In the genomic region with DNA sequence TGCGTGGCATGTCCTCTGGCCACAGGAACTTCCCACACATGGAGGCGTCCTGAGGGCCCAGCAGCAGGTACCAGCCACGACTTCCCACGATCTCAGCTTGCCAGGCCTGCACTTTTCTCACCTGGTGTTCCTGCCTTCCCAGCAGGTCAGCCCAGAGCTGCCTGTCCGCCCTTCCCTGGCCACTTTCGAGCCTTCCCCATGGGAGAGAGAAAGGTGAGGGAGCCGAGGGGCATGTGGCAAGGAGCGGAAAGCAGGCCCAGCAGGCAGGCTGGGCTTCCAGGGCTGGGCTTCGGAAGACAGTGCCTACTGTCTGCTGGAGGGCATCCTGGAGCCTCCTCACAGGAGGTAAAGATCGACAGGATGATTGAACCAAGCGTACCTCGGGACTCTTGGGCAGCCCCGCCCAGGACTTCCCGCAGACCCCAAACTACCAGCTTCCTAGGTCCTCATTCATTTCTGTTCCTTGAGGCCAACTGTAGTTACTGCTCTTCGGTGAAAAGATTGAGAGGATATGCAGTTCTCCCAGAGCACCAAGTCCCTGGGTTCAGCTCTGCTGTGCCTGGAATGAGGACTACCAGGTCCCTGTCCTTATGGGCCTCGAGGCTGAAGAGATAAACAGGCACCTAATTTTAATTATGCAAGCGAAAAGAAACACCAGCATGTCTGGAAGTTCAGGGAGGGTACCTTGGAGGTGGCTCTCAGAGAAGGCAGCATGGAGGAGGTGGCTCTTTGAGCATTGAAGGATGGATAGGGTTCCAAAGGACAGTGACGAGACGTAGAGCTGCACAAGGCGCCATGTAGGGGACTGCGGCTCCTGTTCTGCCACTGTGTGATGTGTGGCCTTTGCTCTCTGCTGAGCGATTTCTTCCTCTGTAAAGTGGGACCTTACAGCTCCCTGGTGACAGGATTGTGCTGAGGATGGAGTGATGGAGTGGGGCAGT, we compare ENCODE assay signal across 12 cellular contexts.
DNase-seq lines count a peak whose midpoint lies in the region; ATAC-seq, FAIRE-seq and TF ChIP-seq lines count a peak whose summit lies in the region.
"Had no signal": no experiment of that assay in that cellular context is flagged by ENCODE, and none has a peak within 500 bp of the region (broad histone marks: within the 10 kb centered on the region; RNA-seq: fewer than 3 reads in every experiment).

No MANE protein-coding gene starts in this region.

- no peak for ATAC-seq in pancreas
- ATAC-seq in HG03039 (IDR thresholded peaks at IDR 0.05; ENCODE audit: unreplicated experiment) = no peak
- no peak for ATAC-seq in GM18868 (IDR thresholded peaks at IDR 0.05; ENCODE audit: unreplicated experiment)
- no peak for ATAC-seq in effector memory CD8-positive, alpha-beta T cell (replicated peaks)

- peaks cover 2% of the 10 kb centered on the region for H3K36me3 Mint-ChIP-seq in effector memory CD8-positive, alpha-beta T cell (ENCODE audit: insufficient read depth)
- H3K36me3 Mint-ChIP-seq: IgD-negative memory B cell had no signal

- H3K27me3 Mint-ChIP-seq in effector memory CD8-positive, alpha-beta T cell = no peaks in the 10 kb centered on the region
- H3K27me3 Mint-ChIP-seq: B cell, IgD-negative memory B cell had no signal

- H3K4me3 Mint-ChIP-seq in effector memory CD8-positive, alpha-beta T cell = no peak overlapping the region
- H3K4me3 Mint-ChIP-seq: B cell, IgD-negative memory B cell had no signal

- H3K9me3 ChIP-seq in NT2/D1 (ENCODE audit: insufficient read depth, low read length) (no peaks in the 10 kb centered on the region), esophagus (ENCODE audit: control insufficient read depth in 2 of 2, insufficient read depth in 1 of 2, low read depth in 1 of 2, low read length in 1 of 2) (no peaks in the 10 kb centered on the region), pancreas (no peaks in the 10 kb centered on the region)

- intact Hi-C loops in pancreas (cut with DNase I) = no loop called here

- H3K4me3 ChIP-seq in NT2/D1 (ENCODE audit: insufficient read length, low read depth) (no peak overlapping the region), esophagus (ENCODE audit: low read depth in 1 of 2, low read length in 2 of 2) (no peak overlapping the region), pancreas (no peak overlapping the region)

- no peak overlapping the region for H3K27ac Mint-ChIP-seq in effector memory CD8-positive, alpha-beta T cell
- H3K27ac Mint-ChIP-seq: B cell had no signal

- H3K4me1 Mint-ChIP-seq in effector memory CD8-positive, alpha-beta T cell (ENCODE audit: low read depth in 2 of 2) = peaks cover 4 to 9% of the 10 kb centered on the region in 2 donors
- H3K4me1 Mint-ChIP-seq: B cell had no signal

- WGBS in esophagus, 2 donors = 82 to 83% methylated on average over 22 of the region's 22 CpGs
- WGBS in pancreas, 2 donors = 81 to 83% methylated on average over 22 of the region's 22 CpGs

- DNase-seq in NT2/D1 (ENCODE audit: low read depth, low spot score) = no peak
- peak in 1 of 6 donors; percentile 45 for DNase-seq in pancreas
- DNase-seq in SHP77 treated with DMSO at 0.1 percent for 48 hours (lab: John Stamatoyannopoulos, UW) = no peak
- no peak for DNase-seq in effector memory CD8-positive, alpha-beta T cell
- DNase-seq: activated CD4-positive, alpha-beta T cell treated with anti-CD3 and anti-CD28 coated beads, Interleukin-2, amount 50 U/mL, for 48 hours; stimulated activated CD4-positive, alpha-beta T cell treated with anti-CD3 and anti-CD28 coated beads, Interleukin-2, amount 100 ng/mL, for 48 hours had no signal

- peak overlapping the region; percentile 10 for H3K9ac ChIP-seq in NT2/D1 (ENCODE audit: insufficient read length, low read depth)

- no peaks in the 10 kb centered on the region for H3K9me3 Mint-ChIP-seq in effector memory CD8-positive, alpha-beta T cell

- peaks cover 45% of the 10 kb centered on the region for H3K4me1 ChIP-seq in NT2/D1 (ENCODE audit: insufficient read depth, insufficient read length)
- peaks cover 23 to 42% of the 10 kb centered on the region in 2 donors for H3K4me1 ChIP-seq in esophagus (ENCODE audit: control insufficient read depth in 2 of 2, insufficient read depth in 2 of 2, low read length in 1 of 2)
- peaks cover 0 to 19% (median 11%) of the 10 kb centered on the region in 3 donors for H3K4me1 ChIP-seq in pancreas

- H3K36me3 ChIP-seq in NT2/D1 (ENCODE audit: insufficient read depth, insufficient read length, low read length) (peaks cover 59% of the 10 kb centered on the region), esophagus (ENCODE audit: control insufficient read depth in 2 of 2, insufficient read depth in 2 of 2, low read length in 1 of 2) (peaks cover 0 to 26% of the 10 kb centered on the region in 2 donors), pancreas (no peaks in the 10 kb centered on the region)

- no peaks in the 10 kb centered on the region for H3K27me3 ChIP-seq in NT2/D1 (ENCODE audit: insufficient read depth, insufficient read length)
- no peaks in the 10 kb centered on the region for H3K27me3 ChIP-seq in esophagus (ENCODE audit: control insufficient read depth in 1 of 2, insufficient read depth in 2 of 2, low read length in 2 of 2)
- H3K27me3 ChIP-seq in pancreas = no peaks in the 10 kb centered on the region

- FAIRE-seq in pancreas (lab: Jason Lieb, UNC) = no peak

- TF ChIP-seq CTCF in 22Rv1 (IDR thresholded peaks at IDR 0.05) = no peak
- no peak for TF ChIP-seq CTCF in pancreas (IDR thresholded peaks at IDR 0.05)

- peak overlapping the region; percentile 37 for H3K27ac ChIP-seq in 22Rv1
- H3K27ac ChIP-seq in esophagus (ENCODE audit: low read depth in 2 of 2, low read length in 1 of 2) = peak overlapping the region; percentile 68 to 79
- peak overlapping the region; percentile 40 to 73 (median 55) for H3K27ac ChIP-seq in pancreas
